8 cellular contexts compared by ENCODE assay signal in the genomic region with DNA sequence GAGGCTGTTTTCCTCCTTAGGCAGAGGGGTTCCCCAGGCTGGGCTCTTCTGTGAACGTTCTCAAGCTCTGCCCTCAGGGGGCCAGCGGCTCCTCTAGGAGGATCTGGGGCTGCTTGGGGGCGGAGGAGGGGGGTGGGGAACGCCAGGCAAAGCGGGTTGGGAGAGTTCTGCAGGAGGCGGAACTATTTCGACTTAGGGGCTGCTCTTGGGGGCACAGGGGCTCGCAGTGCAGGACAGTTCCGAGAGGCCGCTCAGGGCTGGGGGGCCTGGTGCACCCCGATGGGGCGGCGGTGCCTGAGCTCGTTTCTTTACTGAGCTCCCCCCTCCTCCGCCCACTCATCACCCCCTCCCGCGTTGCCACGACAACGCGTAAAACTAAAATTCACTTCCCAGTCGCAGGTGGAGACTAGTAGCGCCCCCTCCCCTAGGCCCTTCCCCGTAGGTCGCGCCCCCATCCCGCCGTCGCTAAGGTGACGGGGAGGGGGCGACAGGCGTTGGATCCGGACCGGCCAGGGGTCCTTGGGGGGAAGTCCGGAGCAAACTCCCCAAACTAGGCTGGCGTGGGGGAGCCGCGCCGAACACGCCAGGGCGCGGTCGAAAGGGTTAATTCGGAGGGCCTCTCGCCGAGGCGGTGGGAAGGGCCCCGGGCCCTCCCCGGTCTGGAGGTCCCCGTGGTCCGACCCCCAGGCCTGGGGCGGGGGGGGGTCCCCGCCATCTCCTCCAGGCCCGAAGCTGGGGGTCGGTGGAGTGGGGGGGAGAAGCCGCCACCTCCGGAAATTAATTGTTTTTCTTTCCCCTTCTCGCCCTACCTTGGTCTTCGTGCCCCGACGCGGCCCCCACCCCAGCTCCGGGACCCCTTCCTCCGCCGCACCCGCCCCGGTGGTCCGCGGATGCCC. TPM values are rescaled to one million over a fixed set of nuclear protein-coding genes. Genes with fewer than 3 reads are reported as not detected.
DNase-seq lines count a peak whose midpoint lies in the region; ATAC-seq, FAIRE-seq and TF ChIP-seq lines count a peak whose summit lies in the region.

No MANE protein-coding gene starts in this region.

- H3K36me3 ChIP-seq in HCT116 (ENCODE audit: control insufficient read depth in 1 of 2, insufficient read depth in 2 of 2, low read length in 2 of 2) (no peaks in the 10 kb centered on the region), small intestine (ENCODE audit: control insufficient read depth in 2 of 2, insufficient read depth in 2 of 2, low read length in 2 of 2) (no peaks in the 10 kb centered on the region)

- no peak overlapping the region for H2AFZ ChIP-seq in HCT116 (ENCODE audit: low read depth, low read length, poor library complexity, severe bottlenecking)

- H3K9me3 ChIP-seq in HCT116 (ENCODE audit: control insufficient read depth in 1 of 2, insufficient read depth in 1 of 2, low read depth in 1 of 2, low read length in 2 of 2) (no peaks in the 10 kb centered on the region), small intestine (ENCODE audit: control insufficient read depth, low read depth) (no peaks in the 10 kb centered on the region)

- DNase-seq in HCT116 (ENCODE audit: low read depth, low spot score) (no peak), iPS-NIHi11 (ENCODE audit: low spot score) (peak; percentile 65), small intestine (no peak), foreskin fibroblast (no peak), NCI-H2029 (lab: John Stamatoyannopoulos, UW) (no peak), hippocampal formation (lab: John Stamatoyannopoulos, UW) (no peak)
- no peak for DNase-seq in activated T-helper 2 cell treated with anti-CD3 and anti-CD28 coated beads, Interferon-gamma antibody, Interleukin-2, Interleukin-4, amounts not matched to agents 10 μg/mL and 5 μg/mL and 100 μg/mL, durations not matched to agents 14 hours and 24 hours and 36 hours (ENCODE audit: low spot score)

- POLR2A ChIA-PET in HCT116 (lab: Charles Lee): no interaction called here

- H3K4me1 ChIP-seq in HCT116 (ENCODE audit: control insufficient read depth in 1 of 2, insufficient read depth in 2 of 2, low read length in 2 of 2) (peaks cover 0 to 25% of the 10 kb centered on the region in 2 experiments; a peak in 3 of 4 replicates), small intestine (ENCODE audit: control insufficient read depth in 2 of 2, insufficient read depth in 1 of 2, low read depth in 1 of 2, low read length in 1 of 2) (no peaks in the 10 kb centered on the region)

- 2 to 7% (median 4%) methylated on average over 41 to 68 of the region's 68 CpGs for WGBS in small intestine, 3 donors

- CTCF ChIA-PET in HCT116 (lab: Charles Lee): no interaction called here

- peak overlapping the region; percentile 35; the same call in 1 of the 2 replicates for H3K4me2 ChIP-seq in HCT116 (ENCODE audit: low read length)

- no peak for TF ChIP-seq RAD21 in HCT116 (IDR thresholded peaks at IDR 0.05; ENCODE audit: low read depth)

- intact Hi-C loops in HCT116 (cut with micrococcal nuclease): no loop called here
- intact Hi-C loops in activated T-helper 2 cell treated with anti-CD3 and anti-CD28 coated beads, Interferon-gamma antibody, Interleukin-2, Interleukin-4, amounts not matched to agents 10 μg/mL and 5 μg/mL and 100 μg/mL, durations not matched to agents 14 hours and 24 hours and 36 hours (cut with micrococcal nuclease): no loop called here

- BruUV-seq in HCT116 (replicated peaks; lab: Mats Ljungman, UMichigan): no TSS peak

- peak overlapping the region; percentile 22 for H3K4me3 Mint-ChIP-seq in activated T-helper 2 cell treated with anti-CD3 and anti-CD28 coated beads, Interferon-gamma antibody, Interleukin-2, Interleukin-4, amounts not matched to agents 10 μg/mL and 5 μg/mL and 100 μg/mL, durations not matched to agents 14 hours and 24 hours and 36 hours (ENCODE audit: low read depth)

- H3K79me2 ChIP-seq in HCT116 (ENCODE audit: insufficient read depth, low read length): peaks cover 5% of the 10 kb centered on the region; the same call in 1 of the 2 replicates

- H3K27ac Mint-ChIP-seq in activated T-helper 2 cell treated with anti-CD3 and anti-CD28 coated beads, Interferon-gamma antibody, Interleukin-2, Interleukin-4, amounts not matched to agents 10 μg/mL and 5 μg/mL and 100 μg/mL, durations not matched to agents 14 hours and 24 hours and 36 hours: no peak overlapping the region

- no peaks in the 10 kb centered on the region for H3K36me3 Mint-ChIP-seq in activated T-helper 2 cell treated with anti-CD3 and anti-CD28 coated beads, Interferon-gamma antibody, Interleukin-2, Interleukin-4, amounts not matched to agents 10 μg/mL and 5 μg/mL and 100 μg/mL, durations not matched to agents 14 hours and 24 hours and 36 hours (ENCODE audit: low read depth)

- RAD21 ChIA-PET in HCT116 (lab: Charles Lee; ENCODE audit: low non-redundant PET in 1 of 2, low total read pairs in 2 of 2, uncharacterized antibody in 2 of 2, unreplicated experiment in 2 of 2): no interaction called here

- TF ChIP-seq CTCF in HCT116 (IDR thresholded peaks at IDR 0.05 in 2 of 3, conservative IDR thresholded peaks at IDR 0.05 in 1 of 3; ENCODE audit: borderline replicate concordance in 1 of 3, insufficient read depth in 1 of 3, low read depth in 2 of 3, low read length in 2 of 3) (no peak), foreskin fibroblast (IDR thresholded peaks at IDR 0.05; ENCODE audit: low read depth, low read length) (no peak)

- no peaks in the 10 kb centered on the region for H3K9me2 ChIP-seq in HCT116 (ENCODE audit: insufficient read depth)

- no peaks in the 10 kb centered on the region for H3K27me3 ChIP-seq in HCT116 (ENCODE audit: insufficient read depth, low read length)
- peaks cover 11 to 27% of the 10 kb centered on the region in 2 donors for H3K27me3 ChIP-seq in small intestine (ENCODE audit: control insufficient read depth in 2 of 2, insufficient read depth in 2 of 2, low read length in 2 of 2)

- H3K9ac ChIP-seq in HCT116 (ENCODE audit: low read length): no peak overlapping the region

- TF ChIP-seq POLR2A in HCT116 (IDR thresholded peaks at IDR 0.05; ENCODE audit: borderline replicate concordance, extremely low read depth, insufficient read depth, insufficient read length): no peak

- H3K9me3 Mint-ChIP-seq in activated T-helper 2 cell treated with anti-CD3 and anti-CD28 coated beads, Interferon-gamma antibody, Interleukin-2, Interleukin-4, amounts not matched to agents 10 μg/mL and 5 μg/mL and 100 μg/mL, durations not matched to agents 14 hours and 24 hours and 36 hours: no peaks in the 10 kb centered on the region

- ATAC-seq in HCT116 (no peak), GM18517 (IDR thresholded peaks at IDR 0.05; ENCODE audit: unreplicated experiment) (no peak)

- peaks cover 3% of the 10 kb centered on the region for H3K4me1 Mint-ChIP-seq in activated T-helper 2 cell treated with anti-CD3 and anti-CD28 coated beads, Interferon-gamma antibody, Interleukin-2, Interleukin-4, amounts not matched to agents 10 μg/mL and 5 μg/mL and 100 μg/mL, durations not matched to agents 14 hours and 24 hours and 36 hours (ENCODE audit: low read depth)

- peaks cover 49% of the 10 kb centered on the region for H3K27me3 Mint-ChIP-seq in activated T-helper 2 cell treated with anti-CD3 and anti-CD28 coated beads, Interferon-gamma antibody, Interleukin-2, Interleukin-4, amounts not matched to agents 10 μg/mL and 5 μg/mL and 100 μg/mL, durations not matched to agents 14 hours and 24 hours and 36 hours (ENCODE audit: low read depth)

- H4K20me1 ChIP-seq in HCT116 (ENCODE audit: insufficient read depth): no peaks in the 10 kb centered on the region

- FAIRE-seq in small intestine (lab: Jason Lieb, UNC): no peak

- no peak overlapping the region for H3K27ac ChIP-seq in HCT116 (ENCODE audit: low read depth, low read length)
- H3K27ac ChIP-seq in small intestine (ENCODE audit: low read depth in 1 of 2, low read length in 1 of 2): peak overlapping the region in 1 of 2 donors; percentile 82

- H3K4me3 ChIP-seq in HCT116 (replicated peaks in 1 of 2; ENCODE audit: low read depth in 1 of 2, low read length in 2 of 2): peak overlapping the region in 1 of 2 experiments; percentile 9; a peak in 2 of 4 replicates
- H3K4me3 ChIP-seq in small intestine (ENCODE audit: low read depth in 1 of 2, low read length in 2 of 2): peak overlapping the region; percentile 18 to 51
- no peak overlapping the region for H3K4me3 ChIP-seq in foreskin fibroblast (ENCODE audit: low read depth in 1 of 2, low read length in 2 of 2)

TF ChIP-seq in HCT116, 20 proteins besides CTCF, POLR2A, EP300 and RAD21:
- no peak; the same call in 1 of the 2 replicates for TF ChIP-seq ZFX (IDR thresholded peaks at IDR 0.05)
- TF ChIP-seq, protein P1, sequence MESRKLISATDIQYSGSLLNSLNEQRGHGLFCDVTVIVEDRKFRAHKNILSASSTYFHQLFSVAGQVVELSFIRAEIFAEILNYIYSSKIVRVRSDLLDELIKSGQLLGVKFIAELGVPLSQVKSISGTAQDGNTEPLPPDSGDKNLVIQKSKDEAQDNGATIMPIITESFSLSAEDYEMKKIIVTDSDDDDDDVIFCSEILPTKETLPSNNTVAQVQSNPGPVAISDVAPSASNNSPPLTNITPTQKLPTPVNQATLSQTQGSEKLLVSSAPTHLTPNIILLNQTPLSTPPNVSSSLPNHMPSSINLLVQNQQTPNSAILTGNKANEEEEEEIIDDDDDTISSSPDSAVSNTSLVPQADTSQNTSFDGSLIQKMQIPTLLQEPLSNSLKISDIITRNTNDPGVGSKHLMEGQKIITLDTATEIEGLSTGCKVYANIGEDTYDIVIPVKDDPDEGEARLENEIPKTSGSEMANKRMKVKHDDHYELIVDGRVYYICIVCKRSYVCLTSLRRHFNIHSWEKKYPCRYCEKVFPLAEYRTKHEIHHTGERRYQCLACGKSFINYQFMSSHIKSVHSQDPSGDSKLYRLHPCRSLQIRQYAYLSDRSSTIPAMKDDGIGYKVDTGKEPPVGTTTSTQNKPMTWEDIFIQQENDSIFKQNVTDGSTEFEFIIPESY (IDR thresholded peaks at IDR 0.05; ENCODE audit: extremely low read depth, insufficient replicate concordance, low read length): no peak
- no peak for TF ChIP-seq JUND (IDR thresholded peaks at IDR 0.05)
- TF ChIP-seq SP1 (IDR thresholded peaks at IDR 0.05; ENCODE audit: low read depth): no peak
- no peak for TF ChIP-seq ZNF274 (IDR thresholded peaks at IDR 0.05; ENCODE audit: low read depth, low read length)

RNA-seq across cellular contexts. Expression of gene SHANK3, which starts 0.9 kb away (rescaled TPM):
- 16.0 TPM for total RNA-seq in HCT116 (2021; ENCODE audit: unreplicated experiment)
- polyA plus RNA-seq in HCT116 (2012): 7.2 and 7.3 TPM in 2 replicates
- total RNA-seq in activated T-helper 2 cell treated with anti-CD3 and anti-CD28 coated beads, Interferon-gamma antibody, Interleukin-2, Interleukin-4, amounts not matched to agents 10 μg/mL and 5 μg/mL and 100 μg/mL, durations not matched to agents 14 hours and 24 hours and 36 hours: 0.16 and 0.25 TPM in 2 replicates
- polyA plus RNA-seq in small intestine: 10 to 100 TPM in 1 of 3 donors, under 1 TPM in 2; 0.27 to 10.0 (median 0.45) TPM

RNA-seq across cellular contexts. Expression of gene ARSA, which starts 45.5 kb away (rescaled TPM):
- total RNA-seq in HCT116 (2021; ENCODE audit: unreplicated experiment): 16.4 TPM
- 8.0 and 10.3 TPM in 2 replicates for polyA plus RNA-seq in HCT116 (2012)
- total RNA-seq in activated T-helper 2 cell treated with anti-CD3 and anti-CD28 coated beads, Interferon-gamma antibody, Interleukin-2, Interleukin-4, amounts not matched to agents 10 μg/mL and 5 μg/mL and 100 μg/mL, durations not matched to agents 14 hours and 24 hours and 36 hours: 25.0 TPM in 2 replicates
- polyA plus RNA-seq in small intestine: 10 to 100 TPM; 28.2 to 85.9 (median 79.8) TPM

Comparison
In these comparisons a context has a peak if more than half of its experiments do, and no peak if none do; other contexts are left out.
1. H3K4me3 ChIP-seq: peak in small intestine (2 of 2); none in foreskin fibroblast (0 of 2).
2. RNA of gene SHANK3, which starts 0.9 kb away (total RNA-seq): 16.0 TPM in HCT116 (single experiment); 0.16 to 0.25 TPM in activated T-helper 2 cell treated with anti-CD3 and anti-CD28 coated beads, Interferon-gamma antibody, Interleukin-2, Interleukin-4, amounts not matched to agents 10 μg/mL and 5 μg/mL and 100 μg/mL, durations not matched to agents 14 hours and 24 hours and 36 hours; every median in the first group is over 10 times any median in the second.